Comparison of ENCODE assay signal across 21 cellular contexts in genomic region chr3:37701729-37702128, GRCh38.
DNase-seq lines count a peak whose midpoint lies in the region; ATAC-seq and TF ChIP-seq lines count a peak whose summit lies in the region.
"Had no signal": no experiment of that assay in that cellular context is flagged by ENCODE, and none has a peak within 500 bp of the region (broad histone marks: within the 10 kb centered on the region; RNA-seq: fewer than 3 reads in every experiment).

No MANE protein-coding gene starts in this region.

- no peak for DNase-seq in natural killer cell treated with Interleukin-12 subunit alpha and Interleukin-12 subunit beta and Interleukin-15 and Interleukin-18, amount 100 ng/mL, for 72 hours (ENCODE audit: low spot score)
- DNase-seq in natural killer cell = no peak
- peak; percentile 67 for DNase-seq in SK-N-DZ (ENCODE audit: low spot score)
- DNase-seq in islet precursor cell = peak; percentile 43
- DNase-seq in stimulated activated naive CD4-positive, alpha-beta T cell (lab: John Stamatoyannopoulos, UW) = no peak
- DNase-seq in AG08395 (ENCODE audit: low spot score) = no peak
- DNase-seq: ACHN, AML-193, GF-D8, GOT3, Karpas-422, NCI-H1436, NCI-H1930, NCI-H2227 treated with DMSO at 0.1 percent for 48 hours, NCI-H510A treated with DMSO at 0.1 percent for 48 hours, T-cell had no signal

- no peaks in the 10 kb centered on the region for H3K36me3 Mint-ChIP-seq in natural killer cell treated with Interleukin-12 subunit alpha and Interleukin-12 subunit beta and Interleukin-15 and Interleukin-18, amount 100 ng/mL, for 72 hours
- no peaks in the 10 kb centered on the region for H3K36me3 Mint-ChIP-seq in natural killer cell
- H3K36me3 Mint-ChIP-seq: T-cell had no signal

- H3K4me1 Mint-ChIP-seq in natural killer cell treated with Interleukin-12 subunit alpha and Interleukin-12 subunit beta and Interleukin-15 and Interleukin-18, amount 100 ng/mL, for 72 hours (ENCODE audit: low read depth in 2 of 2) = no peaks in the 10 kb centered on the region
- H3K4me1 Mint-ChIP-seq in natural killer cell = no peaks in the 10 kb centered on the region
- H3K4me1 Mint-ChIP-seq: IgD-negative memory B cell, T-cell had no signal

- no peak overlapping the region for H3K27ac Mint-ChIP-seq in natural killer cell treated with Interleukin-12 subunit alpha and Interleukin-12 subunit beta and Interleukin-15 and Interleukin-18, amount 100 ng/mL, for 72 hours
- no peak overlapping the region for H3K27ac Mint-ChIP-seq in natural killer cell
- H3K27ac Mint-ChIP-seq: IgD-negative memory B cell, T-cell had no signal

- H3K9me3 Mint-ChIP-seq in natural killer cell treated with Interleukin-12 subunit alpha and Interleukin-12 subunit beta and Interleukin-15 and Interleukin-18, amount 100 ng/mL, for 72 hours = peaks cover 3% of the 10 kb centered on the region
- H3K9me3 Mint-ChIP-seq in natural killer cell = no peaks in the 10 kb centered on the region
- H3K9me3 Mint-ChIP-seq: T-cell had no signal

- peaks cover 12 to 18% of the 10 kb centered on the region in 2 donors for H3K27me3 Mint-ChIP-seq in natural killer cell treated with Interleukin-12 subunit alpha and Interleukin-12 subunit beta and Interleukin-15 and Interleukin-18, amount 100 ng/mL, for 72 hours
- H3K27me3 Mint-ChIP-seq in natural killer cell (ENCODE audit: low read depth in 2 of 2) = peaks cover 0 to 4% of the 10 kb centered on the region in 2 donors

- H3K4me3 Mint-ChIP-seq in natural killer cell treated with Interleukin-12 subunit alpha and Interleukin-12 subunit beta and Interleukin-15 and Interleukin-18, amount 100 ng/mL, for 72 hours = no peak overlapping the region
- H3K4me3 Mint-ChIP-seq in natural killer cell = no peak overlapping the region
- H3K4me3 Mint-ChIP-seq: IgD-negative memory B cell, T-cell had no signal

- ATAC-seq in natural killer cell treated with Interleukin-12 subunit alpha and Interleukin-12 subunit beta and Interleukin-15 and Interleukin-18, amount 100 ng/mL, for 72 hours = peak; percentile 17 to 48
- no peak for ATAC-seq in natural killer cell
- ATAC-seq in HG03135 (IDR thresholded peaks at IDR 0.05; ENCODE audit: unreplicated experiment) = no peak
- ATAC-seq: GM12878, HCT116, Panc1, T-cell had no signal

- TF ChIP-seq CTCF in natural killer cell (IDR thresholded peaks at IDR 0.05) = no peak

- intact Hi-C loops in natural killer cell (cut with micrococcal nuclease) = no loop called here

Comparison
In these comparisons a context has a peak if more than half of its experiments do, and no peak if none do; other contexts are left out.
1. ATAC-seq: peak in natural killer cell treated with Interleukin-12 subunit alpha and Interleukin-12 subunit beta and Interleukin-15 and Interleukin-18, amount 100 ng/mL, for 72 hours (2 of 2); none in natural killer cell (0 of 3) and HG03135 (single experiment).
2. DNase-seq: peak in SK-N-DZ (single experiment) and islet precursor cell (single experiment); none in natural killer cell treated with Interleukin-12 subunit alpha and Interleukin-12 subunit beta and Interleukin-15 and Interleukin-18, amount 100 ng/mL, for 72 hours (single experiment), natural killer cell (single experiment), stimulated activated naive CD4-positive, alpha-beta T cell (0 of 6) and AG08395 (single experiment).